In genomic region chr4:156201050-156201449, GRCh38 we compare ENCODE assay signal across 13 cellular contexts.
DNase-seq lines count a peak whose midpoint lies in the region; ATAC-seq and TF ChIP-seq lines count a peak whose summit lies in the region.
"Had no signal": no experiment of that assay in that cellular context is flagged by ENCODE, and none has a peak within 500 bp of the region (broad histone marks: within the 10 kb centered on the region; RNA-seq: fewer than 3 reads in every experiment).

No MANE protein-coding gene starts in this region.

- H4K20me1 ChIP-seq in smooth muscle cell (ENCODE audit: low read depth) (no peaks in the 10 kb centered on the region), PC-3 (ENCODE audit: low read length) (no peaks in the 10 kb centered on the region)

- BruUV-seq in PC-3 (replicated peaks; lab: Mats Ljungman, UMichigan) = no TSS peak

- H3K27me3 ChIP-seq in smooth muscle cell (ENCODE audit: low read depth) = no peaks in the 10 kb centered on the region
- no peaks in the 10 kb centered on the region for H3K27me3 ChIP-seq in MG63
- no peaks in the 10 kb centered on the region for H3K27me3 ChIP-seq in PC-3 (ENCODE audit: low read length)
- H3K27me3 ChIP-seq: esophagus muscularis mucosa had no signal

- DNase-seq in smooth muscle cell (lab: John Stamatoyannopoulos, UW; ENCODE audit: unreplicated experiment) = no peak
- DNase-seq in MG63 = no peak
- no peak for DNase-seq in PC-3
- no peak for DNase-seq in NCI-H1930 (lab: John Stamatoyannopoulos, UW)
- DNase-seq: activated CD4-positive, alpha-beta T cell treated with anti-CD3 and anti-CD28 coated beads for 4 hours; activated effector memory CD4-positive, alpha-beta T cell treated with Interleukin-2 at 50 U/mL for 16 hours; posterior cingulate gyrus; stimulated activated CD4-positive, alpha-beta T cell treated with anti-CD3 and anti-CD28 coated beads, Interleukin-1b, Interleukin-23, amount 100 ng/mL, for 48 hours; stimulated activated naive CD4-positive, alpha-beta T cell had no signal

- H3K9me3 ChIP-seq in smooth muscle cell (replicated peaks; ENCODE audit: low read depth) = no peaks in the 10 kb centered on the region
- H3K9me3 ChIP-seq in MG63 = no peaks in the 10 kb centered on the region
- H3K9me3 ChIP-seq in PC-3 (ENCODE audit: low read length) = no peaks in the 10 kb centered on the region
- H3K9me3 ChIP-seq: esophagus muscularis mucosa had no signal

- H3K4me2 ChIP-seq in smooth muscle cell (no peak overlapping the region), PC-3 (ENCODE audit: low read length) (no peak overlapping the region)

- H2AFZ ChIP-seq in smooth muscle cell (ENCODE audit: low read depth) (peak overlapping the region; percentile 42), PC-3 (ENCODE audit: low read length) (no peak overlapping the region)

- TF ChIP-seq CTCF in smooth muscle cell (IDR thresholded peaks at IDR 0.05; ENCODE audit: borderline replicate concordance, insufficient read depth, poor library complexity, severe bottlenecking) = no peak
- TF ChIP-seq CTCF in PC-3 (conservative IDR thresholded peaks at IDR 0.05; ENCODE audit: low read depth, low read length) = no peak

- no peak overlapping the region for H3K27ac ChIP-seq in smooth muscle cell (ENCODE audit: low read depth)
- H3K27ac ChIP-seq in PC-3 (ENCODE audit: low read length) = no peak overlapping the region
- H3K27ac ChIP-seq: esophagus muscularis mucosa had no signal

- H3K4me3 ChIP-seq in smooth muscle cell (no peak overlapping the region), MG63 (no peak overlapping the region), PC-3 (ENCODE audit: low read length) (no peak overlapping the region)
- H3K4me3 ChIP-seq: esophagus muscularis mucosa had no signal

- no peak overlapping the region for H3K9ac ChIP-seq in smooth muscle cell (ENCODE audit: low read depth)
- H3K9ac ChIP-seq in PC-3 (ENCODE audit: low read length) = no peak overlapping the region

- H3K4me1 ChIP-seq in smooth muscle cell (ENCODE audit: low read depth) (peaks cover under 1% of the 10 kb centered on the region), PC-3 (ENCODE audit: insufficient read depth, low read length) (no peaks in the 10 kb centered on the region)

- POLR2A ChIA-PET in PC-3 (lab: Charles Lee; ENCODE audit: unreplicated experiment) = no interaction called here

- H3K9me2 ChIP-seq in PC-3 (replicated peaks; ENCODE audit: low read length) = no peaks in the 10 kb centered on the region

- peaks cover under 1% of the 10 kb centered on the region for H3F3A ChIP-seq in smooth muscle cell (ENCODE audit: low read depth)
- H3F3A ChIP-seq in PC-3 (ENCODE audit: low read length, unreplicated experiment) = no peaks in the 10 kb centered on the region

- peak; percentile 96 for ATAC-seq in GM19035 (IDR thresholded peaks at IDR 0.05; ENCODE audit: unreplicated experiment)
- peak; percentile 95 for ATAC-seq in GM21723 (IDR thresholded peaks at IDR 0.05; ENCODE audit: unreplicated experiment)
- ATAC-seq in HG03097 (IDR thresholded peaks at IDR 0.05; ENCODE audit: low FRiP score, unreplicated experiment) = peak; percentile 88
- no peak for ATAC-seq in PC-3

- H3K36me3 ChIP-seq in smooth muscle cell (ENCODE audit: low read depth) (no peaks in the 10 kb centered on the region), MG63 (no peaks in the 10 kb centered on the region), PC-3 (ENCODE audit: low read depth, low read length) (no peaks in the 10 kb centered on the region)
- H3K36me3 ChIP-seq: esophagus muscularis mucosa had no signal

- H3K79me2 ChIP-seq in smooth muscle cell (ENCODE audit: low read depth) (no peaks in the 10 kb centered on the region), PC-3 (ENCODE audit: low read length) (no peaks in the 10 kb centered on the region)

- CTCF ChIA-PET in PC-3 (lab: Charles Lee) = no interaction called here

- intact Hi-C loops in PC-3 (cut with micrococcal nuclease) = no loop called here
